In genomic region chr16:69595127-69596036, GRCh38 we compare ENCODE assay signal across 1 cellular context.
TF ChIP-seq lines count a peak whose summit lies in the region.

No MANE protein-coding gene starts in this region.

TF ChIP-seq in K562, 482 proteins besides CTCF, POLR2A, EP300 and RAD21 (continued from another document and continues in another):
- TF ChIP-seq MBD1 (CRISPR knock-in tag; IDR thresholded peaks at IDR 0.05) (no peak), USF1 (CRISPR knock-in tag; IDR thresholded peaks at IDR 0.05) (no peak), ZNF280A (IDR thresholded peaks at IDR 0.05; ENCODE audit: low read depth, partially characterized antibody) (no peak), AFF1 (IDR thresholded peaks at IDR 0.05; ENCODE audit: low read depth in 1 of 2, partially characterized antibody in 2 of 2) (peak in 1 of 2 experiments; percentile 35), ZNF398 (CRISPR knock-in tag; IDR thresholded peaks at IDR 0.05) (no peak), PPARD (CRISPR knock-in tag; IDR thresholded peaks at IDR 0.05) (no peak), CHD7 (IDR thresholded peaks at IDR 0.05; ENCODE audit: low read depth, low read length) (no peak), NFE2 (IDR thresholded peaks at IDR 0.05; ENCODE audit: low read depth) (no peak), ELF1 (tag; IDR thresholded peaks at IDR 0.05) (no peak), ZNF184 (CRISPR knock-in tag; IDR thresholded peaks at IDR 0.05) (no peak), EP400 (IDR thresholded peaks at IDR 0.05) (0 out of 2 replicates have a peak, but pooled peaks have one; percentile 43), ID3 (CRISPR knock-in tag; IDR thresholded peaks at IDR 0.05) (no peak), ID3 (tag; IDR thresholded peaks at IDR 0.05) (no peak), TAF15 (IDR thresholded peaks at IDR 0.05; ENCODE audit: low read depth, low read length) (no peak), ATF3 (IDR thresholded peaks at IDR 0.05) (peak; percentile 86), ATF3 (CRISPR knock-in tag; conservative IDR thresholded peaks at IDR 0.05) (no peak), CXXC5 (CRISPR knock-in tag; IDR thresholded peaks at IDR 0.05) (no peak), ZNF23 (CRISPR knock-in tag; IDR thresholded peaks at IDR 0.05) (no peak), HIVEP1 (CRISPR knock-in tag; IDR thresholded peaks at IDR 0.05) (no peak), ZNF217 (CRISPR knock-in tag; IDR thresholded peaks at IDR 0.05) (no peak), SRSF9 (IDR thresholded peaks at IDR 0.05; ENCODE audit: borderline replicate concordance, low read depth, low read length) (no peak), BRD9 (IDR thresholded peaks at IDR 0.05; ENCODE audit: low read depth, partially characterized antibody) (peak; percentile 85), SOX6 (IDR thresholded peaks at IDR 0.05) (no peak), SAP30 (IDR thresholded peaks at IDR 0.05; ENCODE audit: borderline replicate concordance, insufficient read depth, low read depth, low read length, poor library complexity, severe bottlenecking) (no peak), ZNF766 (CRISPR knock-in tag; conservative IDR thresholded peaks at IDR 0.05) (no peak), HCFC1 (IDR thresholded peaks at IDR 0.05; ENCODE audit: low read depth, low read length) (no peak), ZNF140 (CRISPR knock-in tag; IDR thresholded peaks at IDR 0.05) (no peak), SUPT5H (IDR thresholded peaks at IDR 0.05) (no peak), RBM34 (IDR thresholded peaks at IDR 0.05; ENCODE audit: borderline replicate concordance, insufficient read depth, low read length) (no peak), HSF4 (CRISPR knock-in tag; IDR thresholded peaks at IDR 0.05; ENCODE audit: borderline replicate concordance) (no peak), LCOR (CRISPR knock-in tag; IDR thresholded peaks at IDR 0.05) (no peak), KDM2B (CRISPR knock-in tag; IDR thresholded peaks at IDR 0.05) (no peak), KLF6 (CRISPR knock-in tag; IDR thresholded peaks at IDR 0.05; ENCODE audit: borderline replicate concordance) (no peak), ZNF445 (CRISPR knock-in tag; IDR thresholded peaks at IDR 0.05; ENCODE audit: low read depth) (no peak), HMBOX1 (IDR thresholded peaks at IDR 0.05) (peak; percentile 99), TCF7 (IDR thresholded peaks at IDR 0.05; ENCODE audit: borderline replicate concordance) (no peak), SAFB (IDR thresholded peaks at IDR 0.05; ENCODE audit: borderline replicate concordance, low read depth, low read length) (no peak)
